In the genomic region with DNA sequence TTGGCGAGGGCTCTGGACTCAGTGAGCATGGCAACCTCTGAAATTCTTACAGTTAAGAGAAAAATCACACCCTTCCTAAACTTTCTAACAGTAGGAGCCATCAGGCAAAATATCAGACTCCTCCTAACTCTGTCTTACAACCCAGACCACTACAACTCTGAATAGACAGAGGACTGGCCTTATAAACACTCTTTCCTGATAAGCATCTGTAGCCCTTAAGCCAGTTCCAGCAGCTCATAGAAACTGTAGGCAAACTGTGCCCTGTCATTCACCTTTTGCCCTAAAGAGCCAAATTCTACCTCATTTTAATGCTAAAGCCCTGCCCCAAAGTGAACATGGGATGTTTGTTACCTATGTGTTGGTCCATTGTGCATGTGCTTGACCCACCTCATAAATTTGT, we compare ENCODE assay signal across 28 cellular contexts.
"Had no signal": no experiment of that assay in that cellular context is flagged by ENCODE, and none has a peak within 500 bp of the region (broad histone marks: within the 10 kb centered on the region; RNA-seq: fewer than 3 reads in every experiment).

No MANE protein-coding gene starts in this region.

- H3K9me3 ChIP-seq: ascending aorta, breast epithelium, colonic mucosa, heart left ventricle had no signal

- H3K27me3 Mint-ChIP-seq: activated CD4-positive, alpha-beta memory T cell treated with anti-CD3 and anti-CD28 coated beads, Interleukin-2, amount 10 ng/mL, durations not matched to agents 7 days and 5 days; brain had no signal

- DNase-seq: activated CD4-positive, alpha-beta memory T cell treated with anti-CD3 and anti-CD28 coated beads, Interleukin-2, amount 10 ng/mL, durations not matched to agents 7 days and 5 days; activated CD4-positive, alpha-beta T cell treated with anti-CD3 and anti-CD28 coated beads for 1 hour; activated CD4-positive, alpha-beta T cell treated with anti-CD3 and anti-CD28 coated beads for 4 hours; activated CD4-positive, alpha-beta T cell treated with anti-CD3 and anti-CD28 coated beads, Interleukin-2, amount 10 ng/mL, durations not matched to agents 7 days and 5 days; activated CD4-positive, alpha-beta T cell treated with anti-CD3 and anti-CD28 coated beads, Interleukin-2, amount 50 U/mL, for 4 hours; activated CD8-positive, alpha-beta memory T cell treated with anti-CD3 and anti-CD28 coated beads, Interleukin-2, amount 50 U/mL, for 48 hours; activated gamma-delta T cell; activated naive CD4-positive, alpha-beta T cell; activated naive CD4-positive, alpha-beta T cell treated with anti-CD3 and anti-CD28 coated beads, Interleukin-2, amount 10 ng/mL, durations not matched to agents 7 days and 5 days; activated naive CD8-positive, alpha-beta T cell treated with anti-CD3 and anti-CD28 coated beads, Interleukin-2, amount 10 ng/mL, durations not matched to agents 7 days and 5 days; activated T-cell treated with anti-CD3 and anti-CD28 coated beads for 4 hours; activated T-cell treated with anti-CD3 and anti-CD28 coated beads, Interleukin-2, amount 50 U/mL, for 24 hours; activated T-cell treated with anti-CD3 and anti-CD28 coated beads, Interleukin-2, amount 50 U/mL, for 72 hours; central memory CD4-positive, alpha-beta T cell; cerebellar nuclear complex; colonic mucosa; effector CD8-positive, alpha-beta T cell; foreskin fibroblast; glutamatergic neuron; heart left ventricle; T-helper 2 cell had no signal

- H3K4me1 ChIP-seq: ascending aorta, breast epithelium, colonic mucosa, heart left ventricle had no signal

- H3K36me3 ChIP-seq: ascending aorta, breast epithelium, cardiac muscle cell, colonic mucosa, heart left ventricle had no signal

- H3K4me3 ChIP-seq: ascending aorta, breast epithelium, cardiac muscle cell, colonic mucosa, heart left ventricle had no signal

- H3K27ac ChIP-seq: ascending aorta, breast epithelium, cardiac muscle cell, colonic mucosa, epithelial cell of prostate, heart left ventricle had no signal

- H3K36me3 Mint-ChIP-seq: activated naive CD4-positive, alpha-beta T cell treated with anti-CD3 and anti-CD28 coated beads, Interleukin-2, amount 10 ng/mL, durations not matched to agents 7 days and 5 days; activated naive CD4-positive, alpha-beta T cell treated with anti-CD3 and anti-CD28 coated beads, Interleukin-2, amount 50 U/mL, for 72 hours; activated naive CD8-positive, alpha-beta T cell treated with anti-CD3 and anti-CD28 coated beads, Interleukin-2, amount 10 ng/mL, durations not matched to agents 7 days and 5 days; brain; WTC11 had no signal

- H3K4me3 Mint-ChIP-seq: activated CD4-positive, alpha-beta memory T cell treated with anti-CD3 and anti-CD28 coated beads, Interleukin-2, amount 10 ng/mL, durations not matched to agents 7 days and 5 days; activated CD4-positive, alpha-beta T cell treated with anti-CD3 and anti-CD28 coated beads, Interleukin-2, amount 10 ng/mL, durations not matched to agents 7 days and 5 days; activated naive CD4-positive, alpha-beta T cell treated with anti-CD3 and anti-CD28 coated beads, Interleukin-2, amount 10 ng/mL, durations not matched to agents 7 days and 5 days; activated naive CD8-positive, alpha-beta T cell treated with anti-CD3 and anti-CD28 coated beads, Interleukin-2, amount 10 ng/mL, durations not matched to agents 7 days and 5 days; activated T-cell treated with anti-CD3 and anti-CD28 coated beads, Interleukin-2, amount 50 U/mL, for 24 hours; activated T-cell treated with anti-CD3 and anti-CD28 coated beads, Interleukin-2, amount 50 U/mL, for 72 hours; brain; WTC11 had no signal

- H3K27me3 ChIP-seq: ascending aorta, breast epithelium, cardiac muscle cell, colonic mucosa, heart left ventricle had no signal

- ATAC-seq: activated naive CD4-positive, alpha-beta T cell treated with anti-CD3 and anti-CD28 coated beads, Interleukin-2, amount 50 U/mL, for 72 hours; activated T-cell treated with anti-CD3 and anti-CD28 coated beads, Interleukin-2, amount 50 U/mL, for 72 hours; heart left ventricle; WTC11 had no signal

- H3K9me3 Mint-ChIP-seq: activated CD4-positive, alpha-beta memory T cell treated with anti-CD3 and anti-CD28 coated beads, Interleukin-2, amount 10 ng/mL, durations not matched to agents 7 days and 5 days; activated CD4-positive, alpha-beta T cell treated with anti-CD3 and anti-CD28 coated beads, Interleukin-2, amount 10 ng/mL, durations not matched to agents 7 days and 5 days; activated naive CD4-positive, alpha-beta T cell treated with anti-CD3 and anti-CD28 coated beads, Interleukin-2, amount 10 ng/mL, durations not matched to agents 7 days and 5 days; activated naive CD4-positive, alpha-beta T cell treated with anti-CD3 and anti-CD28 coated beads, Interleukin-2, amount 50 U/mL, for 72 hours; activated naive CD8-positive, alpha-beta T cell treated with anti-CD3 and anti-CD28 coated beads, Interleukin-2, amount 10 ng/mL, durations not matched to agents 7 days and 5 days; activated T-cell treated with anti-CD3 and anti-CD28 coated beads, Interleukin-2, amount 50 U/mL, for 24 hours; WTC11 had no signal

- H3K4me1 Mint-ChIP-seq: activated CD4-positive, alpha-beta memory T cell treated with anti-CD3 and anti-CD28 coated beads, Interleukin-2, amount 10 ng/mL, durations not matched to agents 7 days and 5 days; activated CD4-positive, alpha-beta T cell treated with anti-CD3 and anti-CD28 coated beads, Interleukin-2, amount 10 ng/mL, durations not matched to agents 7 days and 5 days; activated naive CD4-positive, alpha-beta T cell treated with anti-CD3 and anti-CD28 coated beads, Interleukin-2, amount 10 ng/mL, durations not matched to agents 7 days and 5 days; activated naive CD8-positive, alpha-beta T cell treated with anti-CD3 and anti-CD28 coated beads, Interleukin-2, amount 10 ng/mL, durations not matched to agents 7 days and 5 days had no signal

- H3K27ac Mint-ChIP-seq: activated CD4-positive, alpha-beta memory T cell treated with anti-CD3 and anti-CD28 coated beads, Interleukin-2, amount 10 ng/mL, durations not matched to agents 7 days and 5 days; activated CD4-positive, alpha-beta T cell treated with anti-CD3 and anti-CD28 coated beads, Interleukin-2, amount 10 ng/mL, durations not matched to agents 7 days and 5 days; activated naive CD4-positive, alpha-beta T cell treated with anti-CD3 and anti-CD28 coated beads, Interleukin-2, amount 10 ng/mL, durations not matched to agents 7 days and 5 days; activated naive CD4-positive, alpha-beta T cell treated with anti-CD3 and anti-CD28 coated beads, Interleukin-2, amount 50 U/mL, for 72 hours; activated naive CD8-positive, alpha-beta T cell treated with anti-CD3 and anti-CD28 coated beads, Interleukin-2, amount 10 ng/mL, durations not matched to agents 7 days and 5 days; activated T-cell treated with anti-CD3 and anti-CD28 coated beads, Interleukin-2, amount 50 U/mL, for 24 hours; activated T-cell treated with anti-CD3 and anti-CD28 coated beads, Interleukin-2, amount 50 U/mL, for 72 hours; brain; WTC11 had no signal
